24 cellular contexts compared by ENCODE assay signal in genomic region chr1:245894843-245895242, GRCh38.
DNase-seq lines count a peak whose midpoint lies in the region; ATAC-seq and TF ChIP-seq lines count a peak whose summit lies in the region.
"Had no signal": no experiment of that assay in that cellular context is flagged by ENCODE, and none has a peak within 500 bp of the region (broad histone marks: within the 10 kb centered on the region; RNA-seq: fewer than 3 reads in every experiment).

No MANE protein-coding gene starts in this region.

- H3K9me3 ChIP-seq in BLaER1 (peaks cover 21% of the 10 kb centered on the region), mucosa of descending colon (no peaks in the 10 kb centered on the region)
- H3K9me3 ChIP-seq: A549, lower lobe of right lung, neutrophil had no signal

- peak overlapping the region; percentile 46 for H3K4me2 ChIP-seq in BLaER1
- H3K4me2 ChIP-seq: A549 had no signal

- no peaks in the 10 kb centered on the region for H3K27me3 ChIP-seq in BLaER1
- H3K27me3 ChIP-seq: MG63, neutrophil had no signal

- H4K20me1 ChIP-seq in BLaER1 = no peaks in the 10 kb centered on the region

- DNase-seq in SW480 (ENCODE audit: low spot score) (peak; percentile 89), mucosa of descending colon (peak in 2 of 3 donors; percentile 46 to 56), caudate nucleus (lab: John Stamatoyannopoulos, UW) (no peak), cerebellum (ENCODE audit: low spot score) (no peak)
- DNase-seq: activated CD4-positive, alpha-beta T cell treated with anti-CD3 and anti-CD28 coated beads, Interleukin-2, amount 10 ng/mL, durations not matched to agents 24 days and 14 days; activated naive CD4-positive, alpha-beta T cell treated with anti-CD3 and anti-CD28 coated beads, Interleukin-2, amount 50 U/mL, for 16 hours; COR-L47; HCEC 1CT; islet precursor cell; lower lobe of right lung; MG63; NCI-H1417; NCI-H2081 treated with DMSO at 0.1 percent for 48 hours; NCI-H446; NK-92 treated with Interleukin-12 subunit alpha and Interleukin-12 subunit beta, amount 100 ng/mL, for 24 hours; psoas muscle had no signal

- H3K36me3 ChIP-seq in BLaER1 (peaks cover 11% of the 10 kb centered on the region; the same call in 1 of the 2 replicates), mucosa of descending colon (ENCODE audit: low read depth) (no peaks in the 10 kb centered on the region)
- H3K36me3 ChIP-seq: lower lobe of right lung, MG63, neutrophil had no signal

- intact Hi-C loops in mucosa of descending colon (cut with DNase I, micrococcal nuclease) = no loop called here

- TF ChIP-seq CTCF in mucosa of descending colon (IDR thresholded peaks at IDR 0.05) = no peak

- ATAC-seq in GM19351 (IDR thresholded peaks at IDR 0.05; ENCODE audit: unreplicated experiment) (peak; percentile 63), mucosa of descending colon (peak; percentile 98), GM21528 (IDR thresholded peaks at IDR 0.05; ENCODE audit: low FRiP score, unreplicated experiment) (no peak), GM19023 (IDR thresholded peaks at IDR 0.05; ENCODE audit: unreplicated experiment) (no peak)
- ATAC-seq: A549, K562, lower lobe of right lung, psoas muscle had no signal

- no peak overlapping the region for H3K9ac ChIP-seq in BLaER1

- H3K4me1 ChIP-seq in BLaER1 (peaks cover 23% of the 10 kb centered on the region), mucosa of descending colon (ENCODE audit: low read depth) (no peaks in the 10 kb centered on the region)
- H3K4me1 ChIP-seq: A549, lower lobe of right lung had no signal

- H3K27ac ChIP-seq in BLaER1 = no peak overlapping the region
- H3K27ac ChIP-seq in caudate nucleus (ENCODE audit: low read depth, low read length) = no peak overlapping the region
- H3K27ac ChIP-seq: A549, lower lobe of right lung, neutrophil, psoas muscle, SK-N-MC had no signal

- H3K4me3 ChIP-seq in BLaER1 = no peak overlapping the region
- no peak overlapping the region for H3K4me3 ChIP-seq in mucosa of descending colon
- H3K4me3 ChIP-seq: A549, K562, lower lobe of right lung, MG63, psoas muscle, SK-N-MC had no signal

Comparison
In these comparisons a context has a peak if more than half of its experiments do, and no peak if none do; other contexts are left out.
1. ATAC-seq: peak in GM19351 (single experiment) and mucosa of descending colon (single experiment); none in GM21528 (single experiment) and GM19023 (single experiment).
2. DNase-seq: peak in SW480 (single experiment) and mucosa of descending colon (2 of 3); none in caudate nucleus (0 of 61) and cerebellum (single experiment).